ENCODE assay signal across 30 cellular contexts in the genomic region with DNA sequence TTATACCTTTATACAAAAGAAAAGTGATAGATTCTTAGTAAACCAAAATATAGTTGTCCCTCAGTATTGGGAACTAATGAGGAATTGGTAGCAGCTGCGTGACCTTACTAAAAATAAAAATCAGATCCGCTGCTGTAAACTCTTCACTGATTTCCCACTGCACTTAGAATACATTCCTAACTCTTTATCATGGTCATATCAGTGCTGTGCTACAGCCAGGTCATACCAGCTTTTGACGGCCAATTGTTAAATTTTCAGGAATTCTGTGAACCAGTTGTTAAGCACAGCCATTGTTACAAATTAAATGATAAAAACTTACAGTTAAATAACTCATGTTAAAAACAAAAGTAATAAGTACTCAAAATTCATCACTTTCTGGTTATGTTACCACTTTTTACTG.
"Had no signal": no experiment of that assay in that cellular context is flagged by ENCODE, and none has a peak within 500 bp of the region (broad histone marks: within the 10 kb centered on the region; RNA-seq: fewer than 3 reads in every experiment).

No MANE protein-coding gene starts in this region.

- H3K36me3 Mint-ChIP-seq: natural killer cell, neural progenitor cell, type B pancreatic cell had no signal

- H3K27me3 ChIP-seq: neural progenitor cell, ovary, right lobe of liver, sigmoid colon, spleen, suprapubic skin, testis, tibial artery, transverse colon, upper lobe of right lung, uterus had no signal

- H2AFZ ChIP-seq: neural progenitor cell had no signal

- H3K4me1 Mint-ChIP-seq: nephron; neural progenitor cell; stimulated activated naive CD8-positive, alpha-beta T cell treated with anti-CD3 and anti-CD28 coated beads, Interleukin-15, amount 100 ng/mL, for 72 hours had no signal

- H3K27me3 Mint-ChIP-seq: naive thymus-derived CD4-positive, alpha-beta T cell; stimulated activated memory B cell treated with anti-CD40 and anti-IgM and Interleukin-4, amounts not matched to agents 10 μg/mL and 1 μg/mL and 100 μg/mL, for 72 hours; stimulated activated naive CD8-positive, alpha-beta T cell treated with anti-CD3 and anti-CD28 coated beads, Interleukin-15, amount 100 ng/mL, for 72 hours; type B pancreatic cell had no signal

- H3K9me3 Mint-ChIP-seq: stimulated activated naive CD8-positive, alpha-beta T cell treated with anti-CD3 and anti-CD28 coated beads, Interleukin-15, amount 100 ng/mL, for 72 hours; type B pancreatic cell had no signal

- DNase-seq: naive thymus-derived CD4-positive, alpha-beta T cell; natural killer cell; occipital lobe; ovary; psoas muscle; right cardiac atrium; right lobe of liver; sigmoid colon; spleen; stimulated activated CD4-positive, alpha-beta T cell treated with anti-CD3 and anti-CD28 coated beads, Interleukin-12 subunit alpha, Interleukin-12 subunit beta, amount 100 ng/mL, for 4 hours; stimulated activated CD4-positive, alpha-beta T cell treated with anti-CD3 and anti-CD28 coated beads, Interleukin-1b, Interleukin-23, amount 100 ng/mL, for 48 hours; stimulated activated CD4-positive, alpha-beta T cell treated with anti-CD3 and anti-CD28 coated beads, Interleukin-4, amount 100 ng/mL, for 1 hour; stimulated activated CD4-positive, alpha-beta T cell treated with anti-CD3 and anti-CD28 coated beads, Interleukin-4, amount 100 ng/mL, for 4 hours; stimulated activated CD8-positive, alpha-beta memory T cell treated with anti-CD3 and anti-CD28 coated beads, Interleukin-4, amount 100 ng/mL, for 48 hours; stimulated activated naive CD4-positive, alpha-beta T cell; stimulated activated naive CD8-positive, alpha-beta T cell treated with anti-CD3 and anti-CD28 coated beads, Interleukin-15, amount 100 ng/mL, for 72 hours; stimulated activated naive CD8-positive, alpha-beta T cell treated with anti-CD3 and anti-CD28 coated beads, Interleukin-15, Interleukin-2, amounts not matched to agents 100 U/mL and 50 U/mL, for 24 hours; substantia nigra; testis; tibial artery; transverse colon; upper lobe of right lung; uterus had no signal

- H3K4me1 ChIP-seq: neural progenitor cell, psoas muscle, sigmoid colon, spleen, suprapubic skin, testis, tibial artery, upper lobe of right lung, uterus had no signal

- H3K4me3 Mint-ChIP-seq: naive thymus-derived CD4-positive, alpha-beta T cell; natural killer cell; nephron; neural progenitor cell; stimulated activated memory B cell treated with anti-CD40 and anti-IgM and Interleukin-4, amounts not matched to agents 10 μg/mL and 1 μg/mL and 100 μg/mL, for 72 hours; stimulated activated naive CD8-positive, alpha-beta T cell treated with anti-CD3 and anti-CD28 coated beads, Interleukin-15, amount 100 ng/mL, for 72 hours; type B pancreatic cell had no signal

- H3K4me3 ChIP-seq: neural progenitor cell, ovary, psoas muscle, right lobe of liver, sigmoid colon, skin epidermis, smooth muscle cell, spleen, suprapubic skin, testis, tibial artery, transverse colon, upper lobe of right lung, uterus had no signal

- ATAC-seq: naive thymus-derived CD4-positive, alpha-beta T cell; natural killer cell; psoas muscle; right cardiac atrium; right lobe of liver; stimulated activated memory B cell treated with anti-CD40 and anti-IgM and Interleukin-4, amounts not matched to agents 10 μg/mL and 1 μg/mL and 100 μg/mL, for 72 hours; stimulated activated naive CD8-positive, alpha-beta T cell treated with anti-CD3 and anti-CD28 coated beads, Interleukin-15, amount 100 ng/mL, for 72 hours; stimulated activated naive CD8-positive, alpha-beta T cell treated with anti-CD3 and anti-CD28 coated beads, Interleukin-15, Interleukin-2, amounts not matched to agents 100 U/mL and 50 U/mL, for 24 hours; upper lobe of right lung had no signal

- H3K36me3 ChIP-seq: neural progenitor cell, ovary, right lobe of liver, sigmoid colon, spleen, suprapubic skin, tibial artery, transverse colon, upper lobe of right lung, uterus had no signal

- H3K9me3 ChIP-seq: ovary, psoas muscle, right lobe of liver, sigmoid colon, spleen, suprapubic skin, testis, tibial artery, transverse colon, upper lobe of right lung, uterus had no signal

- H3K4me2 ChIP-seq: neural progenitor cell, smooth muscle cell had no signal

- H3K27ac Mint-ChIP-seq: naive thymus-derived CD4-positive, alpha-beta T cell; natural killer cell; nephron; neural progenitor cell; stimulated activated memory B cell treated with anti-CD40 and anti-IgM and Interleukin-4, amounts not matched to agents 10 μg/mL and 1 μg/mL and 100 μg/mL, for 72 hours; stimulated activated naive CD8-positive, alpha-beta T cell treated with anti-CD3 and anti-CD28 coated beads, Interleukin-15, amount 100 ng/mL, for 72 hours; type B pancreatic cell had no signal

- H3K27ac ChIP-seq: neural progenitor cell, ovary, psoas muscle, right lobe of liver, sigmoid colon, skin epidermis, spleen, suprapubic skin, testis, tibial artery, transverse colon, upper lobe of right lung, uterus had no signal

- H3K9ac ChIP-seq: neural progenitor cell had no signal
